Comparison of ENCODE assay signal across 10 cellular contexts in the genomic region with DNA sequence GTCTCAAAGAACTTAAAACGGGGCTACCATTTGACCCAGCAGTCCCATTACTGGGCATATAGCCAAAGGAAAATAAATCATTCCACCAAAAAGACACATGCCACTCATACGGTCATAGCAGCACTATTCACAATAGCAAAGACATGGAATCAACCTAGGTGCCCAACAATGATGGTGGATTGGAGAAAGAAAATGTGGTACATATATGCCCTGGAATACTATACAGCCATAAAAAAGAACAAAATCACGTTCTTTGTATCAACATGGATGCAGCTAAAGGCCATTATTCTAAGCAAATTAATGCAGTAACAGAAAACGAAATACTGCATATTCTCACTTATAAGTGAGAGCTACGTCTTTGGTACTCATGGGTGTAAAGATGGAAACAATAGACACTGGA.
"Had no signal": no experiment of that assay in that cellular context is flagged by ENCODE, and none has a peak within 500 bp of the region (broad histone marks: within the 10 kb centered on the region; RNA-seq: fewer than 3 reads in every experiment).

No MANE protein-coding gene starts in this region.

- H3K4me1 ChIP-seq: HAP-1 had no signal

- H3K9ac ChIP-seq: GM23248 had no signal

- H2AFZ ChIP-seq: GM23248, GM23338 had no signal

- ATAC-seq: GM23338, HCT116 had no signal

- H3K27ac ChIP-seq: GM23248 had no signal

- H3K9me3 ChIP-seq: HAP-1 had no signal

- DNase-seq: GM23248, GOT3, H7, H9, HCEC 1CT, HFFc6 had no signal

- FAIRE-seq: H54 had no signal

- H3K4me2 ChIP-seq: GM23338 had no signal

- H3K4me3 ChIP-seq: GM23248, GM23338, HAP-1 had no signal

- H3K36me3 ChIP-seq: HAP-1 had no signal
